ENCODE assay signal across 15 cellular contexts in genomic region chr10:47409171-47409865, GRCh38. TPM values are rescaled to one million over a fixed set of nuclear protein-coding genes. Genes with fewer than 3 reads are reported as not detected.
DNase-seq lines count a peak whose midpoint lies in the region; ATAC-seq and TF ChIP-seq lines count a peak whose summit lies in the region.
"Had no signal": no experiment of that assay in that cellular context is flagged by ENCODE, and none has a peak within 500 bp of the region (broad histone marks: within the 10 kb centered on the region; RNA-seq: fewer than 3 reads in every experiment).

No MANE protein-coding gene starts in this region.

- WGBS in esophagus muscularis mucosa: 62% methylated on average over 4 of the region's 15 CpGs
- no CpG with 5 or more reads among the region's 15 CpGs for WGBS in trophoblast cell (ENCODE audit: extremely low coverage, insufficient coverage, insufficient read length)

- intact Hi-C loops in esophagus muscularis mucosa (cut with DNase I): no loop called here
- intact Hi-C loops in naive thymus-derived CD4-positive, alpha-beta T cell (cut with micrococcal nuclease): no loop called here

- peaks cover 21 to 35% (median 33%) of the 10 kb centered on the region in 10 experiments for H3K4me1 ChIP-seq in BLaER1 treated with 17β-estradiol and CSF1 and Interleukin-3, amounts not matched to agents 10 nM and 100 nM
- H3K4me1 ChIP-seq in esophagus muscularis mucosa (peaks cover 0 to 3% (median 1%) of the 10 kb centered on the region in 4 donors), trophoblast cell (ENCODE audit: control insufficient read depth in 1 of 2, insufficient read depth in 2 of 2, low read length in 2 of 2) (peaks cover 31 to 33% of the 10 kb centered on the region in 2 experiments)
- no peaks in the 10 kb centered on the region for H3K4me1 ChIP-seq in naive thymus-derived CD4-positive, alpha-beta T cell (ENCODE audit: control insufficient read depth in 2 of 2, insufficient read depth in 2 of 2, low read length in 2 of 2)
- H3K4me1 ChIP-seq: HAP-1 had no signal

- TF ChIP-seq POLR2A in esophagus muscularis mucosa (IDR thresholded peaks at IDR 0.05; ENCODE audit: low read depth): no peak

- H2AFZ ChIP-seq in trophoblast cell (ENCODE audit: insufficient read depth, low read length, poor library complexity): no peak overlapping the region

- H4K20me1 ChIP-seq in BLaER1 treated with 17β-estradiol and CSF1 and Interleukin-3, amounts not matched to agents 10 nM and 100 nM: peaks cover 0 to 5% (median 0%) of the 10 kb centered on the region in 11 experiments; a peak in 1 of 22 replicates

- H2AK5ac ChIP-seq in trophoblast cell (ENCODE audit: low read length): peak overlapping the region; percentile 64

- no peak overlapping the region for H2BK5ac ChIP-seq in trophoblast cell (ENCODE audit: low read depth, low read length, poor library complexity)

- H3K4me3 ChIP-seq in BLaER1 treated with 17β-estradiol and CSF1 and Interleukin-3, amounts not matched to agents 10 nM and 100 nM: no peak overlapping the region
- no peak overlapping the region for H3K4me3 ChIP-seq in esophagus muscularis mucosa
- no peak overlapping the region for H3K4me3 ChIP-seq in trophoblast cell (ENCODE audit: low read depth, low read length)
- no peak overlapping the region for H3K4me3 ChIP-seq in naive thymus-derived CD4-positive, alpha-beta T cell (ENCODE audit: low read length)
- H3K4me3 ChIP-seq: HAP-1, SK-N-MC had no signal

- H3K27ac Mint-ChIP-seq in naive thymus-derived CD4-positive, alpha-beta T cell: no peak overlapping the region

- TF ChIP-seq EP300 in esophagus muscularis mucosa (IDR thresholded peaks at IDR 0.05): no peak

- no peak overlapping the region for H3K4me3 Mint-ChIP-seq in naive thymus-derived CD4-positive, alpha-beta T cell

- peak; percentile 22 for DNase-seq in DMS53 (lab: John Stamatoyannopoulos, UW)
- DNase-seq in DMS53 treated with DMSO at 0.1 percent for 48 hours (lab: John Stamatoyannopoulos, UW; ENCODE audit: unreplicated experiment): no peak
- peak; percentile 91 for DNase-seq in esophagus muscularis mucosa (ENCODE audit: extremely low spot score)
- no peak for DNase-seq in trophoblast cell
- DNase-seq in glomerular visceral epithelial cell (ENCODE audit: extremely low spot score): no peak
- no peak for DNase-seq in naive thymus-derived CD4-positive, alpha-beta T cell
- DNase-seq: C1 segment of cervical spinal cord, NCI-H2029 treated with DMSO at 0.1 percent for 48 hours, NCI-H524 had no signal

- no peaks in the 10 kb centered on the region for H3K36me3 Mint-ChIP-seq in naive thymus-derived CD4-positive, alpha-beta T cell

- no peaks in the 10 kb centered on the region for H3K9me3 ChIP-seq in BLaER1 treated with 17β-estradiol and CSF1 and Interleukin-3, amounts not matched to agents 10 nM and 100 nM (replicated peaks in 1 of 11)
- no peaks in the 10 kb centered on the region for H3K9me3 ChIP-seq in esophagus muscularis mucosa
- peaks cover 2% of the 10 kb centered on the region for H3K9me3 ChIP-seq in trophoblast cell (ENCODE audit: insufficient read depth, low read depth, low read length)
- H3K9me3 ChIP-seq in naive thymus-derived CD4-positive, alpha-beta T cell (ENCODE audit: control insufficient read depth in 2 of 3, low read length in 3 of 3): no peaks in the 10 kb centered on the region
- H3K9me3 ChIP-seq: Caco-2, HAP-1 had no signal

- no peak overlapping the region for H3K4ac ChIP-seq in trophoblast cell (ENCODE audit: low read depth, low read length)

- H4K91ac ChIP-seq in trophoblast cell (ENCODE audit: low read depth, low read length): peak overlapping the region; percentile 63

- H3K27ac ChIP-seq in BLaER1 treated with 17β-estradiol and CSF1 and Interleukin-3, amounts not matched to agents 10 nM and 100 nM: peak overlapping the region in 7 of 11 experiments; percentile 1 to 46 (median 24); a peak in 7 of 22 replicates
- H3K27ac ChIP-seq in esophagus muscularis mucosa (replicated peaks in 1 of 4) (no peak overlapping the region), trophoblast cell (ENCODE audit: low read depth, low read length) (no peak overlapping the region)
- no peak overlapping the region for H3K27ac ChIP-seq in naive thymus-derived CD4-positive, alpha-beta T cell (ENCODE audit: low read depth, low read length)
- H3K27ac ChIP-seq: 22Rv1, SK-N-MC had no signal

- peak overlapping the region; percentile 60 to 81 (median 78) for H3K4me2 ChIP-seq in BLaER1 treated with 17β-estradiol and CSF1 and Interleukin-3, amounts not matched to agents 10 nM and 100 nM
- no peak overlapping the region for H3K4me2 ChIP-seq in trophoblast cell (ENCODE audit: low read length)

- H4K8ac ChIP-seq in trophoblast cell (ENCODE audit: low read depth, low read length): peak overlapping the region; percentile 3

- no peaks in the 10 kb centered on the region for H3K9me3 Mint-ChIP-seq in naive thymus-derived CD4-positive, alpha-beta T cell

- no peak for ATAC-seq in GM21723 (IDR thresholded peaks at IDR 0.05; ENCODE audit: unreplicated experiment)
- ATAC-seq in naive thymus-derived CD4-positive, alpha-beta T cell: no peak

- H3K79me2 ChIP-seq in trophoblast cell (ENCODE audit: control insufficient read depth, insufficient read depth, low read length, poor library complexity): peaks cover 5% of the 10 kb centered on the region

- POLR2A ChIA-PET in naive thymus-derived CD4-positive, alpha-beta T cell (lab: Charles Lee): no interaction called here

- CTCF ChIA-PET in naive thymus-derived CD4-positive, alpha-beta T cell (lab: Charles Lee): no interaction called here

- peak overlapping the region in 2 of 11 experiments; percentile 19 to 52; a peak in 1 of 22 replicates for H3K9ac ChIP-seq in BLaER1 treated with 17β-estradiol and CSF1 and Interleukin-3, amounts not matched to agents 10 nM and 100 nM
- H3K9ac ChIP-seq in trophoblast cell (ENCODE audit: low read length): no peak overlapping the region

- TF ChIP-seq CTCF in esophagus muscularis mucosa (IDR thresholded peaks at IDR 0.05): no peak

- H4K12ac ChIP-seq in trophoblast cell (ENCODE audit: low read depth, low read length): no peak overlapping the region

- peaks cover 0 to 1% (median 0%) of the 10 kb centered on the region in 7 donors for H3K4me1 Mint-ChIP-seq in naive thymus-derived CD4-positive, alpha-beta T cell

- peak overlapping the region; percentile 61 for H2BK12ac ChIP-seq in trophoblast cell (ENCODE audit: low read length)

- peaks cover 31% of the 10 kb centered on the region for H3K79me1 ChIP-seq in trophoblast cell (ENCODE audit: low read length)

- H3K27me3 ChIP-seq in BLaER1 treated with 17β-estradiol and CSF1 and Interleukin-3, amounts not matched to agents 10 nM and 100 nM: no peaks in the 10 kb centered on the region
- H3K27me3 ChIP-seq in esophagus muscularis mucosa (no peaks in the 10 kb centered on the region), trophoblast cell (ENCODE audit: insufficient read depth, low read length) (no peaks in the 10 kb centered on the region)
- no peaks in the 10 kb centered on the region for H3K27me3 ChIP-seq in naive thymus-derived CD4-positive, alpha-beta T cell (ENCODE audit: control insufficient read depth in 2 of 2, insufficient read depth in 2 of 2, low read length in 2 of 2)

- H3K23ac ChIP-seq in trophoblast cell (ENCODE audit: low read length): no peak overlapping the region

- peak overlapping the region; percentile 30 for H2BK120ac ChIP-seq in trophoblast cell (ENCODE audit: insufficient read depth, low read length, poor library complexity)

- no peaks in the 10 kb centered on the region for H3K36me3 ChIP-seq in BLaER1 treated with 17β-estradiol and CSF1 and Interleukin-3, amounts not matched to agents 10 nM and 100 nM
- H3K36me3 ChIP-seq in esophagus muscularis mucosa (no peaks in the 10 kb centered on the region), trophoblast cell (ENCODE audit: control insufficient read depth in 1 of 2, insufficient read depth in 2 of 2, low read length in 2 of 2) (peaks cover 0 to 2% of the 10 kb centered on the region in 2 experiments)
- no peaks in the 10 kb centered on the region for H3K36me3 ChIP-seq in naive thymus-derived CD4-positive, alpha-beta T cell (ENCODE audit: control insufficient read depth in 2 of 3, insufficient read depth in 3 of 3, low read length in 3 of 3)
- H3K36me3 ChIP-seq: HAP-1 had no signal

- H3K27me3 Mint-ChIP-seq in naive thymus-derived CD4-positive, alpha-beta T cell: no peaks in the 10 kb centered on the region

- H3K18ac ChIP-seq in trophoblast cell (ENCODE audit: low read length): peak overlapping the region; percentile 51

- peak overlapping the region; percentile 30 for H3K14ac ChIP-seq in trophoblast cell (ENCODE audit: low read length)

RNA-seq across cellular contexts. Expression of gene ZNF488, which starts 25.2 kb away (rescaled TPM):
- total RNA-seq in esophagus muscularis mucosa: under 1 TPM in 1 of 4 donors, not detected in 3; 0.11 TPM
- polyA plus RNA-seq in trophoblast cell (2013): 34.5 and 39.7 TPM in 2 replicates
- not detected for total RNA-seq in naive thymus-derived CD4-positive, alpha-beta T cell
- under 1 TPM in 1 of 2 donors, not detected in 1; 0.12 TPM for polyA plus RNA-seq in naive thymus-derived CD4-positive, alpha-beta T cell

Comparison
In these comparisons a context has a peak if more than half of its experiments do, and no peak if none do; other contexts are left out.
1. DNase-seq: peak in DMS53 (single experiment) and esophagus muscularis mucosa (single experiment); none in DMS53 treated with DMSO at 0.1 percent for 48 hours (single experiment), trophoblast cell (0 of 2), glomerular visceral epithelial cell (single experiment) and naive thymus-derived CD4-positive, alpha-beta T cell (0 of 9).
2. H3K27ac ChIP-seq: peak in BLaER1 treated with 17β-estradiol and CSF1 and Interleukin-3, amounts not matched to agents 10 nM and 100 nM (7 of 11); none in esophagus muscularis mucosa (0 of 4), trophoblast cell (single experiment) and naive thymus-derived CD4-positive, alpha-beta T cell (single experiment).